In the genomic region with DNA sequence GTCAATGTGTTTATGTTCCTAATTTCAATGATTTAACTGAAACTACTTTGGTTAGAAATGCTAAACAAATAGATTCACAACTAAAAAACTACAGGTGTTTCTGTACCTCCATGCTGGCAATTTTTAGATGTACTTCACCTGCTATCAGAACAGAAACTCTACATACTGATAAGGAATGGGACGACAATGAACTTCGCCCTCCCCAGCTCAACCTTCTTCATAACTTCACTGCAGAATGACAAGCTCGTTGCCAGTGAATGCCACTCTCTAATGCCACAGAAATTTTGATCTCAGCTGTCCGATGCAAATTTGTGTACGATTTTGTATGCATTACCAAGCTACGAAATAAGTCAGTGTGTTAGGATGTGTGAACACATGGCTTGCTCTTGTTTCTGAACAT, we compare ENCODE assay signal across 17 cellular contexts.
A peak's percentile ranks its signal among the peaks of the same experiment; 100 is the strongest.
DNase-seq lines count a peak whose midpoint lies in the region; ATAC-seq, FAIRE-seq and TF ChIP-seq lines count a peak whose summit lies in the region.
"Had no signal": no experiment of that assay in that cellular context is flagged by ENCODE, and none has a peak within 500 bp of the region (broad histone marks: within the 10 kb centered on the region; RNA-seq: fewer than 3 reads in every experiment).

No MANE protein-coding gene starts in this region.

- intact Hi-C loops in colonic mucosa (cut with DNase I), result no loop called here
- intact Hi-C loops in ascending aorta (cut with DNase I), result no loop called here

- H3K36me3 ChIP-seq in colonic mucosa, result no peaks in the 10 kb centered on the region
- H3K36me3 ChIP-seq in small intestine (ENCODE audit: control insufficient read depth in 2 of 2, insufficient read depth in 2 of 2, low read length in 2 of 2), result no peaks in the 10 kb centered on the region
- no peaks in the 10 kb centered on the region for H3K36me3 ChIP-seq in ascending aorta
- H3K36me3 ChIP-seq: heart left ventricle, spleen had no signal

- H3K4me3 Mint-ChIP-seq in activated T-cell treated with anti-CD3 and anti-CD28 coated beads, Interleukin-2, amount 50 U/mL, for 24 hours, result peak overlapping the region; percentile 8
- H3K4me3 Mint-ChIP-seq: activated CD4-positive, alpha-beta T cell treated with anti-CD3 and anti-CD28 coated beads, Interleukin-2, amount 10 ng/mL, durations not matched to agents 24 days and 14 days; dendritic cell treated with granulocyte-macrophage colony-stimulating factor and Interleukin-4, amounts not matched to agents 40 ng/mL and 50 ng/mL, for 4 days had no signal

- no peaks in the 10 kb centered on the region for H3K27me3 Mint-ChIP-seq in activated T-cell treated with anti-CD3 and anti-CD28 coated beads, Interleukin-2, amount 50 U/mL, for 24 hours
- H3K27me3 Mint-ChIP-seq: activated CD4-positive, alpha-beta T cell treated with anti-CD3 and anti-CD28 coated beads, Interleukin-2, amount 10 ng/mL, durations not matched to agents 24 days and 14 days; dendritic cell treated with granulocyte-macrophage colony-stimulating factor and Interleukin-4, amounts not matched to agents 40 ng/mL and 50 ng/mL, for 4 days had no signal

- ATAC-seq in HG03565 (IDR thresholded peaks at IDR 0.05; ENCODE audit: unreplicated experiment), result no peak
- ATAC-seq: heart left ventricle, left ventricle myocardium superior had no signal

- no peak overlapping the region for H3K9ac ChIP-seq in colonic mucosa (ENCODE audit: low read depth in 2 of 2, low read length in 2 of 2)

- H3K4me1 Mint-ChIP-seq in activated T-cell treated with anti-CD3 and anti-CD28 coated beads, Interleukin-2, amount 50 U/mL, for 24 hours (ENCODE audit: low read depth), result peaks cover 96% of the 10 kb centered on the region

- no peak for FAIRE-seq in small intestine (lab: Jason Lieb, UNC)

- peak overlapping the region; percentile 72 for H3K27ac Mint-ChIP-seq in activated T-cell treated with anti-CD3 and anti-CD28 coated beads, Interleukin-2, amount 50 U/mL, for 24 hours
- H3K27ac Mint-ChIP-seq: activated CD4-positive, alpha-beta T cell treated with anti-CD3 and anti-CD28 coated beads, Interleukin-2, amount 10 ng/mL, durations not matched to agents 24 days and 14 days; dendritic cell treated with granulocyte-macrophage colony-stimulating factor and Interleukin-4, amounts not matched to agents 40 ng/mL and 50 ng/mL, for 4 days had no signal

- H3K4me1 ChIP-seq in colonic mucosa (peaks cover 11% of the 10 kb centered on the region), small intestine (ENCODE audit: control insufficient read depth in 2 of 2, insufficient read depth in 1 of 2, low read depth in 1 of 2, low read length in 1 of 2) (peaks cover 5 to 7% of the 10 kb centered on the region in 2 donors), ascending aorta (peaks cover 0 to 12% of the 10 kb centered on the region in 2 donors)

- H3K9me3 ChIP-seq in colonic mucosa, result no peaks in the 10 kb centered on the region
- H3K9me3 ChIP-seq in small intestine (ENCODE audit: control insufficient read depth, low read depth), result no peaks in the 10 kb centered on the region
- H3K9me3 ChIP-seq in ascending aorta, result no peaks in the 10 kb centered on the region
- H3K9me3 ChIP-seq: heart left ventricle, spleen had no signal

- H3K27me3 ChIP-seq in colonic mucosa (no peaks in the 10 kb centered on the region), small intestine (ENCODE audit: control insufficient read depth in 2 of 2, insufficient read depth in 2 of 2, low read length in 2 of 2) (no peaks in the 10 kb centered on the region), ascending aorta (no peaks in the 10 kb centered on the region)
- H3K27me3 ChIP-seq: heart left ventricle, spleen had no signal

- peaks cover 4% of the 10 kb centered on the region for H3K36me3 Mint-ChIP-seq in activated T-cell treated with anti-CD3 and anti-CD28 coated beads, Interleukin-2, amount 50 U/mL, for 24 hours (ENCODE audit: low read depth)

- WGBS in small intestine, 3 donors, result 21 to 65% (median 39%) methylated on average over 6 of the region's 6 CpGs

- H3K27ac ChIP-seq in colonic mucosa, result no peak overlapping the region
- peak overlapping the region; percentile 1 to 45 for H3K27ac ChIP-seq in small intestine (ENCODE audit: low read depth in 1 of 2, low read length in 1 of 2)
- H3K27ac ChIP-seq in ascending aorta, result no peak overlapping the region
- H3K27ac ChIP-seq: heart left ventricle had no signal

- no peak overlapping the region for H3K4me3 ChIP-seq in colonic mucosa
- no peak overlapping the region for H3K4me3 ChIP-seq in small intestine (ENCODE audit: low read depth in 1 of 2, low read length in 2 of 2)
- no peak overlapping the region for H3K4me3 ChIP-seq in ascending aorta
- H3K4me3 ChIP-seq: heart left ventricle, spleen had no signal

- TF ChIP-seq CTCF in colonic mucosa (IDR thresholded peaks at IDR 0.05), result no peak
- TF ChIP-seq CTCF in ascending aorta (IDR thresholded peaks at IDR 0.05), result no peak

- no peak for DNase-seq in activated T-cell treated with anti-CD3 and anti-CD28 coated beads, Interleukin-2, amount 50 U/mL, for 24 hours
- DNase-seq in activated T-cell treated with anti-CD3 and anti-CD28 coated beads, Interleukin-2, amount 50 U/mL, for 48 hours, result no peak
- DNase-seq in NAMALWA (ENCODE audit: low spot score) (peak; percentile 34), colonic mucosa (peak; percentile 68), small intestine (peak; percentile 85), NCI-H2107 treated with DMSO at 0.1 percent for 48 hours (lab: John Stamatoyannopoulos, UW; ENCODE audit: unreplicated experiment) (no peak), ascending aorta (ENCODE audit: low spot score in 2 of 2) (no peak)
- DNase-seq: activated CD4-positive, alpha-beta T cell treated with anti-CD3 and anti-CD28 coated beads, Interleukin-2, amount 10 ng/mL, durations not matched to agents 24 days and 14 days; activated T-cell treated with anti-CD3 and anti-CD28 coated beads for 4 hours; C1 segment of cervical spinal cord; GF-D8; heart left ventricle; left ventricle myocardium superior; NCI-H524 treated with DMSO at 0.1 percent for 48 hours; spleen had no signal

- H3K9me3 Mint-ChIP-seq in activated T-cell treated with anti-CD3 and anti-CD28 coated beads, Interleukin-2, amount 50 U/mL, for 24 hours, result no peaks in the 10 kb centered on the region
- H3K9me3 Mint-ChIP-seq: dendritic cell treated with granulocyte-macrophage colony-stimulating factor and Interleukin-4, amounts not matched to agents 40 ng/mL and 50 ng/mL, for 4 days had no signal

Comparison
In these comparisons a context has a peak if more than half of its experiments do, and no peak if none do; other contexts are left out.
1. DNase-seq: peak in NAMALWA (single experiment), colonic mucosa (single experiment) and small intestine (single experiment); none in activated T-cell treated with anti-CD3 and anti-CD28 coated beads, Interleukin-2, amount 50 U/mL, for 24 hours (single experiment), activated T-cell treated with anti-CD3 and anti-CD28 coated beads, Interleukin-2, amount 50 U/mL, for 48 hours (0 of 2), NCI-H2107 treated with DMSO at 0.1 percent for 48 hours (single experiment) and ascending aorta (0 of 2).
2. H3K27ac ChIP-seq: peak in small intestine (2 of 2); none in colonic mucosa (single experiment) and ascending aorta (0 of 2).